Comparison of ENCODE assay signal across 21 cellular contexts in genomic region chr9:108167136-108167900, GRCh38.
"Had no signal": no experiment of that assay in that cellular context is flagged by ENCODE, and none has a peak within 500 bp of the region (broad histone marks: within the 10 kb centered on the region; RNA-seq: fewer than 3 reads in every experiment).

No MANE protein-coding gene starts in this region.

- H3K27ac ChIP-seq: colonic mucosa, gastrocnemius medialis, left ventricle myocardium inferior, lower lobe of right lung, parathyroid adenoma, psoas muscle, spleen, thoracic aorta, transverse colon had no signal

- H2AFZ ChIP-seq: parathyroid adenoma had no signal

- ATAC-seq: gastrocnemius medialis; lower lobe of right lung; stimulated activated memory B cell treated with anti-CD40 and anti-IgM and Interleukin-4, amounts not matched to agents 10 μg/mL and 1 μg/mL and 100 μg/mL, for 72 hours had no signal

- H3K27me3 Mint-ChIP-seq: stimulated activated naive CD8-positive, alpha-beta T cell treated with anti-CD3 and anti-CD28 coated beads, Interleukin-15, Interleukin-2, amounts not matched to agents 100 ng/mL and 50 ng/mL, for 24 hours had no signal

- H3K4me1 Mint-ChIP-seq: immature natural killer cell; memory B cell; naive B cell; stimulated activated memory B cell treated with anti-CD40 and anti-IgM and Interleukin-4, amounts not matched to agents 10 μg/mL and 1 μg/mL and 100 μg/mL, for 72 hours had no signal

- H3K36me3 ChIP-seq: colonic mucosa, gastrocnemius medialis, left ventricle myocardium inferior, lower lobe of right lung, spleen, thoracic aorta, transverse colon had no signal

- H3K36me3 Mint-ChIP-seq: memory B cell; naive B cell; stimulated activated memory B cell treated with anti-CD40 and anti-IgM and Interleukin-4, amounts not matched to agents 10 μg/mL and 1 μg/mL and 100 μg/mL, for 72 hours had no signal

- H3K4me1 ChIP-seq: colonic mucosa, gastrocnemius medialis, left ventricle myocardium inferior, lower lobe of right lung, parathyroid adenoma, psoas muscle, transverse colon had no signal

- H3K79me2 ChIP-seq: parathyroid adenoma had no signal

- H3K27ac Mint-ChIP-seq: immature natural killer cell; memory B cell; nephron progenitor cell; stimulated activated memory B cell treated with anti-CD40 and anti-IgM and Interleukin-4, amounts not matched to agents 10 μg/mL and 1 μg/mL and 100 μg/mL, for 72 hours; stimulated activated naive CD8-positive, alpha-beta T cell treated with anti-CD3 and anti-CD28 coated beads, Interleukin-15, Interleukin-2, amounts not matched to agents 100 ng/mL and 50 ng/mL, for 24 hours had no signal

- H3K4me3 ChIP-seq: colonic mucosa, gastrocnemius medialis, left ventricle myocardium inferior, lower lobe of right lung, psoas muscle, spleen, thoracic aorta, transverse colon had no signal

- DNase-seq: colonic mucosa; dermis blood vessel endothelial cell; gastrocnemius medialis; glutamatergic neuron; immature natural killer cell; left ventricle myocardium inferior; lower lobe of right lung; midbrain; naive B cell; nephron progenitor cell; psoas muscle; spleen; stimulated activated CD4-positive, alpha-beta T cell treated with anti-CD3 and anti-CD28 coated beads, Interleukin-15, amount 100 ng/mL, for 24 hours; stimulated activated CD4-positive, alpha-beta T cell treated with anti-CD3 and anti-CD28 coated beads, Interleukin-1b, Interleukin-23, amount 100 ng/mL, for 48 hours; stimulated activated CD4-positive, alpha-beta T cell treated with anti-CD3 and anti-CD28 coated beads, Interleukin-4, amount 100 ng/mL, for 24 hours; transverse colon had no signal

- H3K9me3 ChIP-seq: colonic mucosa, gastrocnemius medialis, lower lobe of right lung, thoracic aorta, transverse colon had no signal

- H3K27me3 ChIP-seq: colonic mucosa, gastrocnemius medialis, spleen, transverse colon had no signal

- H3K4me3 Mint-ChIP-seq: immature natural killer cell; memory B cell; naive B cell; nephron progenitor cell; stimulated activated memory B cell treated with anti-CD40 and anti-IgM and Interleukin-4, amounts not matched to agents 10 μg/mL and 1 μg/mL and 100 μg/mL, for 72 hours; stimulated activated naive CD8-positive, alpha-beta T cell treated with anti-CD3 and anti-CD28 coated beads, Interleukin-15, Interleukin-2, amounts not matched to agents 100 ng/mL and 50 ng/mL, for 24 hours had no signal
